In genomic region chr4:165508372-165509120, GRCh38 we compare ENCODE assay signal across 37 cellular contexts.
"Had no signal": no experiment of that assay in that cellular context is flagged by ENCODE, and none has a peak within 500 bp of the region (broad histone marks: within the 10 kb centered on the region; RNA-seq: fewer than 3 reads in every experiment).

No MANE protein-coding gene starts in this region.

- ATAC-seq: activated CD4-positive, alpha-beta T cell treated with anti-CD3 and anti-CD28 coated beads for 36 hours; activated CD8-positive, alpha-beta memory T cell treated with anti-CD3 and anti-CD28 coated beads, Interleukin-2, amount 10 ng/mL, durations not matched to agents 7 days and 5 days; activated CD8-positive, alpha-beta T cell treated with anti-CD3 and anti-CD28 coated beads, Interleukin-2, amount 10 ng/mL, durations not matched to agents 7 days and 5 days; activated naive CD8-positive, alpha-beta T cell treated with anti-CD3 and anti-CD28 coated beads, Interleukin-2, amount 50 U/mL, for 24 hours; activated T-cell treated with anti-CD3 and anti-CD28 coated beads, Interleukin-2, amount 50 U/mL, for 4 hours had no signal

- H3K4me1 Mint-ChIP-seq: activated B cell treated with CpG ODN at 0.5 μM for 24 hours; activated CD4-positive, alpha-beta memory T cell treated with anti-CD3 and anti-CD28 coated beads, Interleukin-2, amount 10 ng/mL, durations not matched to agents 7 days and 5 days; activated CD4-positive, alpha-beta T cell treated with anti-CD3 and anti-CD28 coated beads for 36 hours; activated CD4-positive, alpha-beta T cell treated with anti-CD3 and anti-CD28 coated beads, Interleukin-2, amount 10 ng/mL, durations not matched to agents 7 days and 5 days; activated CD8-positive, alpha-beta memory T cell treated with anti-CD3 and anti-CD28 coated beads, Interleukin-2, amount 10 ng/mL, durations not matched to agents 7 days and 5 days; activated naive CD4-positive, alpha-beta T cell treated with anti-CD3 and anti-CD28 coated beads, Interleukin-2, amount 10 ng/mL, durations not matched to agents 7 days and 5 days; central memory CD8-positive, alpha-beta T cell had no signal

- H3K36me3 ChIP-seq: ascending aorta, cardiac muscle cell had no signal

- H3K27ac ChIP-seq: ascending aorta, cardiac muscle cell, VCaP had no signal

- H3K27me3 ChIP-seq: ascending aorta, cardiac muscle cell had no signal

- H3K4me3 Mint-ChIP-seq: activated B cell treated with CpG ODN at 0.5 μM for 24 hours; activated CD4-positive, alpha-beta memory T cell treated with anti-CD3 and anti-CD28 coated beads, Interleukin-2, amount 10 ng/mL, durations not matched to agents 7 days and 5 days; activated CD4-positive, alpha-beta T cell treated with anti-CD3 and anti-CD28 coated beads for 36 hours; activated CD4-positive, alpha-beta T cell treated with anti-CD3 and anti-CD28 coated beads, Interleukin-2, amount 10 ng/mL, durations not matched to agents 7 days and 5 days; activated CD8-positive, alpha-beta memory T cell treated with anti-CD3 and anti-CD28 coated beads, Interleukin-2, amount 10 ng/mL, durations not matched to agents 7 days and 5 days; activated CD8-positive, alpha-beta T cell treated with anti-CD3 and anti-CD28 coated beads, Interleukin-2, amount 10 ng/mL, durations not matched to agents 7 days and 5 days; activated naive CD4-positive, alpha-beta T cell treated with anti-CD3 and anti-CD28 coated beads, Interleukin-2, amount 10 ng/mL, durations not matched to agents 7 days and 5 days; activated naive CD4-positive, alpha-beta T cell treated with anti-CD3 and anti-CD28 coated beads, Interleukin-2, amount 50 U/mL, for 24 hours; activated naive CD8-positive, alpha-beta T cell; activated naive CD8-positive, alpha-beta T cell treated with anti-CD3 and anti-CD28 coated beads, Interleukin-2, amount 10 ng/mL, durations not matched to agents 7 days and 5 days; activated naive CD8-positive, alpha-beta T cell treated with anti-CD3 and anti-CD28 coated beads, Interleukin-2, amount 50 U/mL, for 24 hours; activated T-cell treated with anti-CD3 and anti-CD28 coated beads, Interleukin-2, amount 50 U/mL, for 4 hours; brain; central memory CD8-positive, alpha-beta T cell; T-helper 1 cell treated with Interleukin-12 subunit alpha and Interleukin-12 subunit beta and Interleukin-4 antibody, amounts not matched to agents 30 μg/mL and 1 μg/mL, for 36 hours; T-helper 2 cell treated with Interferon-gamma antibody and Interleukin-4, amounts not matched to agents 5 μg/mL and 100 μg/mL, for 36 hours had no signal

- H3K9me3 ChIP-seq: ascending aorta had no signal

- H3K9me3 Mint-ChIP-seq: activated B cell treated with CpG ODN at 0.5 μM for 24 hours; activated CD4-positive, alpha-beta memory T cell treated with anti-CD3 and anti-CD28 coated beads, Interleukin-2, amount 10 ng/mL, durations not matched to agents 7 days and 5 days; activated CD4-positive, alpha-beta T cell treated with anti-CD3 and anti-CD28 coated beads, Interleukin-2, amount 10 ng/mL, durations not matched to agents 7 days and 5 days; activated naive CD4-positive, alpha-beta T cell treated with anti-CD3 and anti-CD28 coated beads, Interleukin-2, amount 10 ng/mL, durations not matched to agents 7 days and 5 days; activated naive CD4-positive, alpha-beta T cell treated with anti-CD3 and anti-CD28 coated beads, Interleukin-2, amount 50 U/mL, for 24 hours; activated naive CD8-positive, alpha-beta T cell treated with anti-CD3 and anti-CD28 coated beads, Interleukin-2, amount 10 ng/mL, durations not matched to agents 7 days and 5 days; activated naive CD8-positive, alpha-beta T cell treated with anti-CD3 and anti-CD28 coated beads, Interleukin-2, amount 50 U/mL, for 24 hours; activated T-cell treated with anti-CD3 and anti-CD28 coated beads, Interleukin-2, amount 50 U/mL, for 4 hours; activated T-helper 2 cell treated with anti-CD3 and anti-CD28 coated beads, Interferon-gamma antibody, Interleukin-2, Interleukin-4, amounts not matched to agents 10 μg/mL and 5 μg/mL and 100 μg/mL, durations not matched to agents 14 hours and 24 hours and 36 hours; brain; central memory CD8-positive, alpha-beta T cell; T-helper 1 cell treated with Interleukin-12 subunit alpha and Interleukin-12 subunit beta and Interleukin-4 antibody, amounts not matched to agents 30 μg/mL and 1 μg/mL, for 36 hours; T-helper 2 cell treated with Interferon-gamma antibody and Interleukin-4, amounts not matched to agents 5 μg/mL and 100 μg/mL, for 36 hours had no signal

- H3K27ac Mint-ChIP-seq: activated B cell treated with CpG ODN at 0.5 μM for 24 hours; activated CD4-positive, alpha-beta memory T cell treated with anti-CD3 and anti-CD28 coated beads, Interleukin-2, amount 10 ng/mL, durations not matched to agents 7 days and 5 days; activated CD4-positive, alpha-beta T cell treated with anti-CD3 and anti-CD28 coated beads for 36 hours; activated CD4-positive, alpha-beta T cell treated with anti-CD3 and anti-CD28 coated beads, Interleukin-2, amount 10 ng/mL, durations not matched to agents 7 days and 5 days; activated CD8-positive, alpha-beta memory T cell treated with anti-CD3 and anti-CD28 coated beads, Interleukin-2, amount 10 ng/mL, durations not matched to agents 7 days and 5 days; activated CD8-positive, alpha-beta T cell treated with anti-CD3 and anti-CD28 coated beads, Interleukin-2, amount 10 ng/mL, durations not matched to agents 7 days and 5 days; activated naive CD4-positive, alpha-beta T cell treated with anti-CD3 and anti-CD28 coated beads, Interleukin-2, amount 10 ng/mL, durations not matched to agents 7 days and 5 days; activated naive CD4-positive, alpha-beta T cell treated with anti-CD3 and anti-CD28 coated beads, Interleukin-2, amount 50 U/mL, for 24 hours; activated naive CD8-positive, alpha-beta T cell; activated naive CD8-positive, alpha-beta T cell treated with anti-CD3 and anti-CD28 coated beads, Interleukin-2, amount 10 ng/mL, durations not matched to agents 7 days and 5 days; activated naive CD8-positive, alpha-beta T cell treated with anti-CD3 and anti-CD28 coated beads, Interleukin-2, amount 50 U/mL, for 24 hours; activated T-helper 2 cell treated with anti-CD3 and anti-CD28 coated beads, Interferon-gamma antibody, Interleukin-2, Interleukin-4, amounts not matched to agents 10 μg/mL and 5 μg/mL and 100 μg/mL, durations not matched to agents 14 hours and 24 hours and 36 hours; T-helper 1 cell treated with Interleukin-12 subunit alpha and Interleukin-12 subunit beta and Interleukin-4 antibody, amounts not matched to agents 30 μg/mL and 1 μg/mL, for 36 hours; T-helper 2 cell treated with Interferon-gamma antibody and Interleukin-4, amounts not matched to agents 5 μg/mL and 100 μg/mL, for 36 hours had no signal

- DNase-seq: activated B cell treated with CpG ODN at 0.5 μM for 24 hours; activated CD4-positive, alpha-beta memory T cell treated with anti-CD3 and anti-CD28 coated beads, Interleukin-2, amount 10 ng/mL, durations not matched to agents 7 days and 5 days; activated CD4-positive, alpha-beta T cell treated with anti-CD3 and anti-CD28 coated beads for 1 hour; activated CD4-positive, alpha-beta T cell treated with anti-CD3 and anti-CD28 coated beads for 36 hours; activated CD4-positive, alpha-beta T cell treated with anti-CD3 and anti-CD28 coated beads for 48 hours; activated CD4-positive, alpha-beta T cell treated with anti-CD3 and anti-CD28 coated beads, Interleukin-2, amount 10 ng/mL, durations not matched to agents 7 days and 5 days; activated CD4-positive, alpha-beta T cell treated with anti-CD3 and anti-CD28 coated beads, Interleukin-2, amount 50 U/mL, for 48 hours; activated CD8-positive, alpha-beta memory T cell treated with anti-CD3 and anti-CD28 coated beads for 24 hours; activated CD8-positive, alpha-beta memory T cell treated with anti-CD3 and anti-CD28 coated beads, Interleukin-2, amount 10 ng/mL, durations not matched to agents 7 days and 5 days; activated CD8-positive, alpha-beta memory T cell treated with anti-CD3 and anti-CD28 coated beads, Interleukin-2, amount 50 U/mL, for 48 hours; activated CD8-positive, alpha-beta T cell treated with anti-CD3 and anti-CD28 coated beads, Interleukin-2, amount 10 ng/mL, durations not matched to agents 7 days and 5 days; activated effector memory CD4-positive, alpha-beta T cell treated with Interleukin-2 at 50 U/mL for 16 hours; activated gamma-delta T cell; activated naive CD4-positive, alpha-beta T cell treated with anti-CD3 and anti-CD28 coated beads, Interleukin-2, amount 10 ng/mL, durations not matched to agents 7 days and 5 days; activated naive CD4-positive, alpha-beta T cell treated with Interleukin-2 at 50 U/mL for 16 hours; activated naive CD8-positive, alpha-beta T cell treated with anti-CD3 and anti-CD28 coated beads, Interleukin-2, amount 10 ng/mL, durations not matched to agents 7 days and 5 days; activated naive CD8-positive, alpha-beta T cell treated with anti-CD3 and anti-CD28 coated beads, Interleukin-2, amount 50 U/mL, for 24 hours; activated T-cell treated with anti-CD3 and anti-CD28 coated beads, Interleukin-2, amount 50 U/mL, for 1 hour; activated T-cell treated with anti-CD3 and anti-CD28 coated beads, Interleukin-2, amount 50 U/mL, for 4 hours; amygdala; anterior cingulate cortex; caudate nucleus; cerebellar nuclear complex; T-helper 1 cell; T-helper 2 cell; T-helper 9 cell had no signal

- H3K4me3 ChIP-seq: ascending aorta, cardiac muscle cell had no signal

- H3K36me3 Mint-ChIP-seq: activated CD8-positive, alpha-beta memory T cell treated with anti-CD3 and anti-CD28 coated beads, Interleukin-2, amount 10 ng/mL, durations not matched to agents 7 days and 5 days; activated naive CD4-positive, alpha-beta T cell treated with anti-CD3 and anti-CD28 coated beads, Interleukin-2, amount 10 ng/mL, durations not matched to agents 7 days and 5 days; activated naive CD4-positive, alpha-beta T cell treated with anti-CD3 and anti-CD28 coated beads, Interleukin-2, amount 50 U/mL, for 24 hours; activated naive CD8-positive, alpha-beta T cell; activated naive CD8-positive, alpha-beta T cell treated with anti-CD3 and anti-CD28 coated beads, Interleukin-2, amount 10 ng/mL, durations not matched to agents 7 days and 5 days; brain had no signal

- FAIRE-seq: TTC549 had no signal

- H3K27me3 Mint-ChIP-seq: activated B cell treated with CpG ODN at 0.5 μM for 24 hours; activated CD4-positive, alpha-beta T cell treated with anti-CD3 and anti-CD28 coated beads, Interleukin-2, amount 10 ng/mL, durations not matched to agents 7 days and 5 days had no signal
